ENCODE assay signal across 24 cellular contexts in genomic region chr20:23118766-23119165, GRCh38. TPM values are rescaled to one million over a fixed set of nuclear protein-coding genes. Genes with fewer than 3 reads are reported as not detected.
DNase-seq lines count a peak whose midpoint lies in the region; ATAC-seq and TF ChIP-seq lines count a peak whose summit lies in the region.
"Had no signal": no experiment of that assay in that cellular context is flagged by ENCODE, and none has a peak within 500 bp of the region (broad histone marks: within the 10 kb centered on the region; RNA-seq: fewer than 3 reads in every experiment).

No MANE protein-coding gene starts in this region.

- H3K79me1 ChIP-seq in trophoblast cell (ENCODE audit: low read length): no peaks in the 10 kb centered on the region

- H3K4me3 ChIP-seq in esophagus (ENCODE audit: low read depth in 1 of 2, low read length in 2 of 2): no peak overlapping the region
- no peak overlapping the region for H3K4me3 ChIP-seq in trophoblast cell (ENCODE audit: low read depth, low read length)
- H3K4me3 ChIP-seq in aorta (ENCODE audit: low read length in 2 of 2): no peak overlapping the region
- H3K4me3 ChIP-seq: A549, HAP-1, MG63 had no signal

- peak overlapping the region; percentile 22 to 71 for H3K27ac ChIP-seq in esophagus (ENCODE audit: low read depth in 2 of 2, low read length in 1 of 2)
- H3K27ac ChIP-seq in trophoblast cell (ENCODE audit: low read depth, low read length): no peak overlapping the region
- no peak overlapping the region for H3K27ac ChIP-seq in aorta (ENCODE audit: low read depth in 1 of 2, low read length in 2 of 2)
- H3K27ac ChIP-seq: A549 had no signal

- no peaks in the 10 kb centered on the region for H3K9me3 Mint-ChIP-seq in stimulated activated naive CD8-positive, alpha-beta T cell treated with anti-CD3 and anti-CD28 coated beads, Interleukin-15, amount 100 ng/mL, for 72 hours
- no peaks in the 10 kb centered on the region for H3K9me3 Mint-ChIP-seq in chondrocyte (ENCODE audit: low read depth)
- H3K9me3 Mint-ChIP-seq: IgD-negative memory B cell had no signal

- H4K12ac ChIP-seq in trophoblast cell (ENCODE audit: low read depth, low read length): no peak overlapping the region

- no peak overlapping the region for H3K23ac ChIP-seq in trophoblast cell (ENCODE audit: low read length)

- 78 to 80% methylated on average over 9 of the region's 9 CpGs for WGBS in esophagus, 2 donors
- no CpG with 5 or more reads among the region's 9 CpGs for WGBS in trophoblast cell (ENCODE audit: extremely low coverage, insufficient coverage, insufficient read length)
- WGBS in aorta, 2 donors: 93 to 95% methylated on average over 9 of the region's 9 CpGs

- no peak overlapping the region for H2BK12ac ChIP-seq in trophoblast cell (ENCODE audit: low read length)

- H3K9me3 ChIP-seq in esophagus (ENCODE audit: control insufficient read depth in 2 of 2, insufficient read depth in 1 of 2, low read depth in 1 of 2, low read length in 1 of 2) (no peaks in the 10 kb centered on the region), trophoblast cell (ENCODE audit: insufficient read depth, low read depth, low read length) (no peaks in the 10 kb centered on the region), aorta (ENCODE audit: control insufficient read depth, low read length) (no peaks in the 10 kb centered on the region)
- H3K9me3 ChIP-seq: A549, HAP-1, MG63, SK-N-SH had no signal

- DNase-seq in stimulated activated naive CD8-positive, alpha-beta T cell treated with anti-CD3 and anti-CD28 coated beads, Interleukin-15, Interleukin-2, amounts not matched to agents 100 U/mL and 50 U/mL, for 24 hours: no peak
- DNase-seq in stimulated activated naive CD8-positive, alpha-beta T cell treated with anti-CD3 and anti-CD28 coated beads, Interleukin-15, amount 100 ng/mL, for 72 hours: no peak
- DNase-seq in trophoblast cell (peak; percentile 85 to 91), aorta (peak; percentile 44 to 60), RPMI8226 (no peak), SKM-1 (lab: John Stamatoyannopoulos, UW; ENCODE audit: unreplicated experiment) (no peak), chondrocyte (ENCODE audit: low spot score) (no peak)
- DNase-seq: Kasumi-1; MG63; NCI-H1048; NCI-H1436 treated with DMSO at 0.1 percent for 48 hours; NCI-H2029; NCI-H2171 treated with DMSO at 0.1 percent for 48 hours; NCI-H446; NCI-H526 treated with DMSO at 0.1 percent for 48 hours; NK-92 treated with Interleukin-12 subunit alpha and Interleukin-12 subunit beta, amount 100 ng/mL, for 24 hours; SHP77 treated with DMSO at 0.1 percent for 48 hours; SK-N-SH had no signal

- no peak overlapping the region for H3K18ac ChIP-seq in trophoblast cell (ENCODE audit: low read length)

- H3K36me3 Mint-ChIP-seq in chondrocyte (ENCODE audit: low read depth): no peaks in the 10 kb centered on the region
- H3K36me3 Mint-ChIP-seq: IgD-negative memory B cell had no signal

- no peak overlapping the region for H3K4me2 ChIP-seq in trophoblast cell (ENCODE audit: low read length)
- H3K4me2 ChIP-seq: A549, SK-N-SH had no signal

- H3K27me3 Mint-ChIP-seq in stimulated activated naive CD8-positive, alpha-beta T cell treated with anti-CD3 and anti-CD28 coated beads, Interleukin-15, amount 100 ng/mL, for 72 hours: peaks cover 17% of the 10 kb centered on the region
- H3K27me3 Mint-ChIP-seq in chondrocyte (ENCODE audit: low read depth): peaks cover 3% of the 10 kb centered on the region

- no peak overlapping the region for H3K9ac ChIP-seq in trophoblast cell (ENCODE audit: low read length)
- H3K9ac ChIP-seq: SK-N-SH had no signal

- no peak overlapping the region for H3K14ac ChIP-seq in trophoblast cell (ENCODE audit: low read length)

- no peak overlapping the region for H2BK5ac ChIP-seq in trophoblast cell (ENCODE audit: low read depth, low read length, poor library complexity)

- H3K27me3 ChIP-seq in esophagus (ENCODE audit: control insufficient read depth in 1 of 2, insufficient read depth in 2 of 2, low read length in 2 of 2) (no peaks in the 10 kb centered on the region), trophoblast cell (ENCODE audit: insufficient read depth, low read length) (no peaks in the 10 kb centered on the region), aorta (ENCODE audit: control insufficient read depth in 1 of 2, insufficient read depth in 2 of 2, low read length in 1 of 2) (no peaks in the 10 kb centered on the region)
- H3K27me3 ChIP-seq: MG63 had no signal

- H2AK5ac ChIP-seq in trophoblast cell (ENCODE audit: low read length): no peak overlapping the region

- no peak overlapping the region for H2AFZ ChIP-seq in trophoblast cell (ENCODE audit: insufficient read depth, low read length, poor library complexity)

- no peak overlapping the region for H4K91ac ChIP-seq in trophoblast cell (ENCODE audit: low read depth, low read length)

- no peaks in the 10 kb centered on the region for H3K79me2 ChIP-seq in trophoblast cell (ENCODE audit: control insufficient read depth, insufficient read depth, low read length, poor library complexity)

- no peaks in the 10 kb centered on the region for H3K36me3 ChIP-seq in esophagus (ENCODE audit: control insufficient read depth in 2 of 2, insufficient read depth in 2 of 2, low read length in 1 of 2)
- H3K36me3 ChIP-seq in trophoblast cell (ENCODE audit: control insufficient read depth in 1 of 2, insufficient read depth in 2 of 2, low read length in 2 of 2): no peaks in the 10 kb centered on the region
- H3K36me3 ChIP-seq in aorta (ENCODE audit: control insufficient read depth in 1 of 2, insufficient read depth in 2 of 2, low read length in 1 of 2): no peaks in the 10 kb centered on the region
- H3K36me3 ChIP-seq: HAP-1, MG63 had no signal

- intact Hi-C loops in aorta (cut with DNase I): no loop called here

- no peak overlapping the region for H3K27ac Mint-ChIP-seq in stimulated activated naive CD8-positive, alpha-beta T cell treated with anti-CD3 and anti-CD28 coated beads, Interleukin-15, amount 100 ng/mL, for 72 hours
- no peak overlapping the region for H3K27ac Mint-ChIP-seq in chondrocyte (ENCODE audit: unreplicated experiment)
- H3K27ac Mint-ChIP-seq: IgD-negative memory B cell had no signal

- no peak overlapping the region for H4K8ac ChIP-seq in trophoblast cell (ENCODE audit: low read depth, low read length)

- H3K4me1 Mint-ChIP-seq in stimulated activated naive CD8-positive, alpha-beta T cell treated with anti-CD3 and anti-CD28 coated beads, Interleukin-15, amount 100 ng/mL, for 72 hours: no peaks in the 10 kb centered on the region
- H3K4me1 Mint-ChIP-seq in chondrocyte (ENCODE audit: low read depth): peaks cover 12% of the 10 kb centered on the region
- H3K4me1 Mint-ChIP-seq: IgD-negative memory B cell had no signal

- no peak for TF ChIP-seq CTCF in chondrocyte (IDR thresholded peaks at IDR 0.05)

- H3K4me3 Mint-ChIP-seq in stimulated activated naive CD8-positive, alpha-beta T cell treated with anti-CD3 and anti-CD28 coated beads, Interleukin-15, amount 100 ng/mL, for 72 hours: no peak overlapping the region
- H3K4me3 Mint-ChIP-seq in chondrocyte (ENCODE audit: unreplicated experiment): no peak overlapping the region
- H3K4me3 Mint-ChIP-seq: IgD-negative memory B cell had no signal

- H2BK120ac ChIP-seq in trophoblast cell (ENCODE audit: insufficient read depth, low read length, poor library complexity): no peak overlapping the region

- ATAC-seq in stimulated activated naive CD8-positive, alpha-beta T cell treated with anti-CD3 and anti-CD28 coated beads, Interleukin-15, Interleukin-2, amounts not matched to agents 100 U/mL and 50 U/mL, for 24 hours: peak; percentile 14
- ATAC-seq in stimulated activated naive CD8-positive, alpha-beta T cell treated with anti-CD3 and anti-CD28 coated beads, Interleukin-15, amount 100 ng/mL, for 72 hours: no peak
- ATAC-seq in aorta (ENCODE audit: low FRiP score): no peak
- ATAC-seq: A549 had no signal

- no peak overlapping the region for H3K4ac ChIP-seq in trophoblast cell (ENCODE audit: low read depth, low read length)

- H3K4me1 ChIP-seq in esophagus (ENCODE audit: control insufficient read depth in 2 of 2, insufficient read depth in 2 of 2, low read length in 1 of 2): peaks cover 0 to 32% of the 10 kb centered on the region in 2 donors
- no peaks in the 10 kb centered on the region for H3K4me1 ChIP-seq in trophoblast cell (ENCODE audit: control insufficient read depth in 1 of 2, insufficient read depth in 2 of 2, low read length in 2 of 2)
- H3K4me1 ChIP-seq in aorta (ENCODE audit: control insufficient read depth in 1 of 2, insufficient read depth in 2 of 2, low read length in 2 of 2): no peaks in the 10 kb centered on the region
- H3K4me1 ChIP-seq: A549, HAP-1 had no signal

RNA-seq across cellular contexts. Expression of gene CD93, which starts 32.6 kb away (rescaled TPM):
- polyA plus RNA-seq in esophagus (1 to 10 TPM; 1.8 to 2.8 TPM), aorta (1 to 10 TPM; 5.7 to 8.4 TPM)
- under 0.01 TPM in 1 of 2 replicates, not detected in the other for polyA plus RNA-seq in trophoblast cell (2013)
- total RNA-seq in aorta (100 to 1,000 TPM; 123 to 160 TPM), chondrocyte (0.17 to 3.7 TPM (median 3.4 TPM) in 3 replicates)
- total RNA-seq: OCI-LY7 had no signal
- polyA plus RNA-seq: A549, BJ, IgD-negative memory B cell had no signal

Comparison
In these comparisons a context has a peak if more than half of its experiments do, and no peak if none do; other contexts are left out.
1. DNase-seq: peak in trophoblast cell (2 of 2) and aorta (2 of 2); none in stimulated activated naive CD8-positive, alpha-beta T cell treated with anti-CD3 and anti-CD28 coated beads, Interleukin-15, Interleukin-2, amounts not matched to agents 100 U/mL and 50 U/mL, for 24 hours (single experiment), stimulated activated naive CD8-positive, alpha-beta T cell treated with anti-CD3 and anti-CD28 coated beads, Interleukin-15, amount 100 ng/mL, for 72 hours (0 of 2), RPMI8226 (single experiment), SKM-1 (single experiment) and chondrocyte (single experiment).
2. H3K27ac ChIP-seq: peak in esophagus (2 of 2); none in trophoblast cell (single experiment) and aorta (0 of 2).
3. RNA of gene CD93, which starts 32.6 kb away (total RNA-seq): 123 to 160 TPM in aorta; 0.17 to 3.7 TPM in chondrocyte; every median in the first group is over 10 times any median in the second.